In the genomic region with DNA sequence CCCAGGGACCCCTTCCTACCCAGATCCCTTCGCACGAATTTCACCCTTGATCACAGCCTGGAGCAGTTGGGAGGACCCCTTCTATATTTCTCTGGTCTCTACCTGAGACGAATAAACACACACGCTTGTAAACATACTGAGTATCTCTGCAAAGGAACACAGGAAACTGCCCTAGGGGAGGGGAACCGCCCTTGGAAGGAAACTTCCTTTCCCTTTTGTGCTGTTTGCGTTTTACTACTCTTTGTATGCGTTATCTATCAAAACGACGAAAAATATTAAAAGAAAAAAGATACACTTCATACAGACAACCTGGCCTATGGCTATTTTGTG, we compare ENCODE assay signal across 8 cellular contexts. TPM values are rescaled to one million over a fixed set of nuclear protein-coding genes. Genes with fewer than 3 reads are reported as not detected.
DNase-seq lines count a peak whose midpoint lies in the region; ATAC-seq and TF ChIP-seq lines count a peak whose summit lies in the region.

No MANE protein-coding gene starts in this region.

- H3K9me3 Mint-ChIP-seq in endothelial cell (ENCODE audit: unreplicated experiment) (no peaks in the 10 kb centered on the region), nephron (no peaks in the 10 kb centered on the region)

- H3K36me3 Mint-ChIP-seq in endothelial cell (ENCODE audit: low read depth, unreplicated experiment): peaks cover 25% of the 10 kb centered on the region
- peaks cover 22% of the 10 kb centered on the region for H3K36me3 Mint-ChIP-seq in nephron (ENCODE audit: low read depth)

- peak overlapping the region; percentile 99 for H3K4me3 ChIP-seq in GM12864 (ENCODE audit: low read depth, low read length)
- H3K4me3 ChIP-seq in PC-3 (ENCODE audit: low read length): peak overlapping the region; percentile 90

- no peaks in the 10 kb centered on the region for H3F3A ChIP-seq in PC-3 (ENCODE audit: low read length, unreplicated experiment)

- no peaks in the 10 kb centered on the region for H3K9me3 ChIP-seq in PC-3 (ENCODE audit: low read length)

- H4K20me1 ChIP-seq in PC-3 (ENCODE audit: low read length): no peaks in the 10 kb centered on the region

- peak overlapping the region; percentile 93 for H2AFZ ChIP-seq in PC-3 (ENCODE audit: low read length)

- TF ChIP-seq CTCF in GM12864 (IDR thresholded peaks at IDR 0.05; ENCODE audit: low read depth, low read length, missing control alignments) (no peak), PC-3 (conservative IDR thresholded peaks at IDR 0.05; ENCODE audit: low read depth, low read length) (no peak), endothelial cell (IDR thresholded peaks at IDR 0.05; ENCODE audit: unreplicated experiment) (no peak), nephron (IDR thresholded peaks at IDR 0.05; ENCODE audit: unreplicated experiment in 3 of 3) (no peak)

- no peaks in the 10 kb centered on the region for H3K27me3 ChIP-seq in PC-3 (ENCODE audit: low read length)

- H3K4me3 Mint-ChIP-seq in endothelial cell (ENCODE audit: unreplicated experiment): peak overlapping the region; percentile 98
- peak overlapping the region; percentile 92 to 97 (median 95) for H3K4me3 Mint-ChIP-seq in nephron

- POLR2A ChIA-PET in PC-3 (lab: Charles Lee; ENCODE audit: unreplicated experiment): no interaction called here

- peaks cover 3% of the 10 kb centered on the region for H3K4me1 ChIP-seq in PC-3 (ENCODE audit: insufficient read depth, low read length)

- peak overlapping the region; percentile 87 for H3K9ac ChIP-seq in PC-3 (ENCODE audit: low read length)

- DNase-seq in GM12864 (ENCODE audit: low read depth) (no peak), PC-3 (peak; percentile 39), endothelial cell (ENCODE audit: low spot score) (no peak), glomerular visceral epithelial cell (ENCODE audit: extremely low spot score) (no peak), NCI-H2081 (lab: John Stamatoyannopoulos, UW) (no peak)

- H3K27me3 Mint-ChIP-seq in endothelial cell (ENCODE audit: unreplicated experiment): peaks cover 9% of the 10 kb centered on the region
- H3K27me3 Mint-ChIP-seq in nephron (ENCODE audit: low read depth): no peaks in the 10 kb centered on the region

- peak; percentile 46 for ATAC-seq in PC-3
- no peak for ATAC-seq in HG03108 (IDR thresholded peaks at IDR 0.05; ENCODE audit: unreplicated experiment)
- no peak for ATAC-seq in HG02973 (IDR thresholded peaks at IDR 0.05; ENCODE audit: unreplicated experiment)

- peaks cover 33% of the 10 kb centered on the region for H3K4me1 Mint-ChIP-seq in endothelial cell (ENCODE audit: unreplicated experiment)
- peaks cover 19% of the 10 kb centered on the region for H3K4me1 Mint-ChIP-seq in nephron

- peak overlapping the region; percentile 97 for H3K27ac Mint-ChIP-seq in endothelial cell (ENCODE audit: unreplicated experiment)
- H3K27ac Mint-ChIP-seq in nephron: peak overlapping the region; percentile 85 to 94 (median 90)

- intact Hi-C loops in PC-3 (cut with micrococcal nuclease): loop anchor here (5.0 kb wide), 2 partner anchors 74 to 166 kb away; a partner anchor contains a TSS

- no TSS peak for BruUV-seq in PC-3 (replicated peaks; lab: Mats Ljungman, UMichigan)

- peaks cover 32% of the 10 kb centered on the region for H3K79me2 ChIP-seq in PC-3 (ENCODE audit: low read length)

- no peaks in the 10 kb centered on the region for H3K9me2 ChIP-seq in PC-3 (replicated peaks; ENCODE audit: low read length)

- H3K36me3 ChIP-seq in PC-3 (ENCODE audit: low read depth, low read length): peaks cover 4% of the 10 kb centered on the region; the same call in 1 of the 2 replicates

- CTCF ChIA-PET in PC-3 (lab: Charles Lee): no interaction called here

- peak overlapping the region; percentile 89 for H3K4me2 ChIP-seq in PC-3 (ENCODE audit: low read length)

- H3K27ac ChIP-seq in PC-3 (ENCODE audit: low read length): no peak overlapping the region

RNA-seq across cellular contexts. Expression of a gene that starts 0.8 kb away (rescaled TPM):
- total RNA-seq in PC-3 (2014; rRNA removed): 65.0 and 70.0 TPM in 2 replicates
- total RNA-seq in endothelial cell (ENCODE audit: unreplicated experiment): 192 TPM

RNA-seq across cellular contexts. Expression of a gene that starts 4.1 kb away (rescaled TPM):
- total RNA-seq in PC-3 (2014; rRNA removed) (not detected in 2 replicates), endothelial cell (ENCODE audit: unreplicated experiment) (not detected)
